24 cellular contexts compared by ENCODE assay signal in the genomic region with DNA sequence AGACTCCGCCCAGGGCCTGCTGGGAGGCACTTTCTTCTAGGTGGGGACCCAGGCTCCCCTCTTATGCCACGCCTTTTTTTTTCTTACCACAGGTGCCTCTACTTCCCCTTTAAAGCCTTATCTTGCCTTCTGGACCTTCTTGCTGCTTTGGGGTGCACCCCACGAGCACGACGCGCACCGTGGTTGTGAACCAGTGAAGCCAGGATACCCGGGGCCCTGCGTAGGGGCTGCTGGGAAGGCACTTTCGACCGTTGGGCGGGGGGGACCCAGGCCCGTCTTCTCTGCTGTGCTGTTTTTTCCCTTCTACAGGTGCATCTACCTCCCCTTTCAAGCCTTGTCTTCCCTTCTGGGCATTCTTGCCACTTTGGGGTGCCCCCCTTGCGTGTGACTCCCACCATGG.
"Had no signal": no experiment of that assay in that cellular context is flagged by ENCODE, and none has a peak within 500 bp of the region (broad histone marks: within the 10 kb centered on the region; RNA-seq: fewer than 3 reads in every experiment).

No MANE protein-coding gene starts in this region.

- H3K4me1 ChIP-seq: stomach, suprapubic skin, testis, thyroid gland, tibial artery, tibial nerve, transverse colon, upper lobe of left lung, upper lobe of right lung, uterus, vagina had no signal

- H3K27ac ChIP-seq: stomach, suprapubic skin, testis, thoracic aorta, thyroid gland, tibial artery, tibial nerve, transverse colon, upper lobe of left lung, upper lobe of right lung, uterus, vagina had no signal

- H3K4me3 ChIP-seq: stomach, suprapubic skin, testis, thoracic aorta, thyroid gland, tibial artery, tibial nerve, transverse colon, upper lobe of left lung, upper lobe of right lung, uterus, vagina had no signal

- H3K36me3 ChIP-seq: stomach, suprapubic skin, thoracic aorta, thyroid gland, tibial artery, tibial nerve, transverse colon, upper lobe of left lung, upper lobe of right lung, uterus, vagina had no signal

- DNase-seq: stimulated activated CD4-positive, alpha-beta T cell treated with anti-CD3 and anti-CD28 coated beads, Interleukin-2, amount 100 ng/mL, for 48 hours; stimulated activated CD4-positive, alpha-beta T cell treated with anti-CD3 and anti-CD28 coated beads, Interleukin-4, amount 100 ng/mL, for 1 hour; stimulated activated CD4-positive, alpha-beta T cell treated with anti-CD3 and anti-CD28 coated beads, Interleukin-4, amount 100 ng/mL, for 24 hours; stimulated activated CD4-positive, alpha-beta T cell treated with anti-CD3 and anti-CD28 coated beads, Interleukin-4, amount 100 ng/mL, for 4 hours; stimulated activated CD8-positive, alpha-beta memory T cell treated with anti-CD3 and anti-CD28 coated beads, Interleukin-4, amount 100 ng/mL, for 48 hours; stimulated activated naive B cell treated with anti-CD40 and anti-IgM and Interleukin-4, amounts not matched to agents 10 μg/mL and 1 μg/mL and 100 μg/mL, for 72 hours; stimulated activated naive CD4-positive, alpha-beta T cell; stimulated activated naive CD4-positive, alpha-beta T cell treated with Interleukin-2 at 50 U/mL for 16 hours; stimulated activated naive CD8-positive, alpha-beta T cell treated with anti-CD3 and anti-CD28 coated beads, Interleukin-15, amount 100 ng/mL, for 72 hours; stimulated activated naive CD8-positive, alpha-beta T cell treated with anti-CD3 and anti-CD28 coated beads, Interleukin-15, Interleukin-2, amounts not matched to agents 100 U/mL and 50 U/mL, for 24 hours; stomach; substantia nigra; testis; thyroid gland; tibial artery; transverse colon; trophoblast cell; upper lobe of right lung; uterus had no signal

- H3K27me3 ChIP-seq: suprapubic skin, testis, thyroid gland, tibial nerve, transverse colon, upper lobe of left lung, upper lobe of right lung, uterus, vagina had no signal

- H3K9me3 ChIP-seq: testis, thoracic aorta, thyroid gland, upper lobe of right lung, uterus, vagina had no signal
